10 cellular contexts compared by ENCODE assay signal in genomic region chr6:145784683-145785082, GRCh38. TPM values are rescaled to one million over a fixed set of nuclear protein-coding genes. Genes with fewer than 3 reads are reported as not detected.
DNase-seq lines count a peak whose midpoint lies in the region; ATAC-seq, FAIRE-seq and TF ChIP-seq lines count a peak whose summit lies in the region.
"Had no signal": no experiment of that assay in that cellular context is flagged by ENCODE, and none has a peak within 500 bp of the region (broad histone marks: within the 10 kb centered on the region; RNA-seq: fewer than 3 reads in every experiment).

No MANE protein-coding gene starts in this region.

- H4K20me1 ChIP-seq in GM12878 (ENCODE audit: control insufficient read depth, insufficient read depth), result no peaks in the 10 kb centered on the region

- DNase-seq in GM12878 (ENCODE audit: low read depth, low spot score) (no peak), pons (ENCODE audit: low spot score) (no peak), NCI-H2196 (lab: John Stamatoyannopoulos, UW; ENCODE audit: unreplicated experiment) (no peak), NCI-H82 treated with DMSO at 0.1 percent for 48 hours (lab: John Stamatoyannopoulos, UW; ENCODE audit: unreplicated experiment) (no peak)
- DNase-seq in central memory CD4-positive, alpha-beta T cell, result no peak
- DNase-seq: SIG-M5 had no signal

- H2AFZ ChIP-seq in GM12878 (ENCODE audit: control insufficient read depth, low read depth, low read length), result no peak overlapping the region

- intact Hi-C loops in GM12878 (cut with micrococcal nuclease; ENCODE audit: unreplicated experiment), result no loop called here

- TF ChIP-seq CTCF in GM12878 (IDR thresholded peaks at IDR 0.05 in 2 of 3, conservative IDR thresholded peaks at IDR 0.05 in 1 of 3; ENCODE audit: control insufficient read depth in 2 of 3, extremely low read depth in 1 of 3, insufficient read depth in 1 of 3, low read depth in 3 of 3, low read length in 3 of 3), result no peak

- peaks cover 6% of the 10 kb centered on the region for H3K4me1 ChIP-seq in GM12878 (ENCODE audit: control insufficient read depth, insufficient read depth, low read length)

- no peak overlapping the region for H3K4me2 ChIP-seq in GM12878 (ENCODE audit: control insufficient read depth, insufficient read depth)

- CTCF ChIA-PET in GM12878 (lab: Yijun Ruan, JAX), result interaction anchor here (1.2 kb wide), 1 partner anchor 12 kb away, joined by 5 read pairs; no protein-coding TSS in a partner anchor

- ATAC-seq in GM18909 (IDR thresholded peaks at IDR 0.05; ENCODE audit: poor library complexity, unreplicated experiment), result peak; percentile 90
- peak; percentile 59 for ATAC-seq in GM21526 (IDR thresholded peaks at IDR 0.05; ENCODE audit: low FRiP score, unreplicated experiment)
- ATAC-seq in HG03103 (IDR thresholded peaks at IDR 0.05; ENCODE audit: low read depth, unreplicated experiment), result peak; percentile 60
- peak; percentile 76 for ATAC-seq in GM12878
- ATAC-seq: WTC11 had no signal

- no TSS peak for BruUV-seq in GM12878 (replicated peaks; lab: Mats Ljungman, UMichigan)

- no peak overlapping the region for H3K27ac ChIP-seq in GM12878 (ENCODE audit: control insufficient read depth, insufficient read depth)

- no peaks in the 10 kb centered on the region for H3K27me3 ChIP-seq in GM12878 (replicated peaks in 1 of 2; ENCODE audit: control insufficient read depth in 2 of 2, insufficient read depth in 2 of 2, low read length in 1 of 2)

- WGBS in GM12878 (ENCODE audit: insufficient coverage, insufficient replicate concordance, low lambda C conversion rate, missing lambda C conversion rate), result 50% methylated on average over 1 of the region's 1 CpG

- H3K9me3 ChIP-seq in GM12878 (replicated peaks; ENCODE audit: control insufficient read depth, insufficient read depth, low read length), result no peaks in the 10 kb centered on the region; the same call in 2 of the 3 replicates

- TF ChIP-seq EP300 in GM12878 (IDR thresholded peaks at IDR 0.05; ENCODE audit: borderline replicate concordance in 1 of 2, control insufficient read depth in 1 of 2, low read depth in 2 of 2, low read length in 2 of 2), result no peak

- SMC1A ChIA-PET in GM12878 (lab: Charles Lee; ENCODE audit: uncharacterized antibody, unreplicated experiment), result interaction anchor here (1.2 to 1.4 kb wide), 2 partner anchors 9 to 10 kb away, joined by 4 read pairs; no protein-coding TSS in a partner anchor

- H3K4me3 ChIP-seq in GM12878, result no peak overlapping the region

- H3K79me2 ChIP-seq in GM12878 (ENCODE audit: control insufficient read depth, insufficient read depth, low read length), result no peaks in the 10 kb centered on the region

- RAD21 ChIA-PET in GM12878 (lab: Charles Lee; ENCODE audit: unreplicated experiment), result interaction anchor here (1.0 to 1.7 kb wide), 2 partner anchors 25 to 27 kb away, joined by 3 to 4 read pairs; no protein-coding TSS in a partner anchor

- peak; percentile 78 for FAIRE-seq in GM12878 (lab: Jason Lieb, UNC)

- TF ChIP-seq POLR2A in GM12878 (IDR thresholded peaks at IDR 0.05; ENCODE audit: low read depth, low read length), result no peak

- H3K36me3 ChIP-seq in GM12878 (ENCODE audit: control insufficient read depth in 2 of 2, insufficient read depth in 2 of 2, low read length in 1 of 2), result no peaks in the 10 kb centered on the region

- no peak overlapping the region for H3K9ac ChIP-seq in GM12878 (ENCODE audit: control insufficient read depth, insufficient read depth, low read length)

- POLR2A ChIA-PET in GM12878 (lab: Charles Lee), result no interaction called here

- TF ChIP-seq RAD21 in GM12878 (IDR thresholded peaks at IDR 0.05; ENCODE audit: insufficient read depth, low read depth, low read length), result no peak

- in situ Hi-C loops in GM12878 (cut with MboI), result no loop called here

TF ChIP-seq in GM12878, 131 proteins besides CTCF, POLR2A, EP300 and RAD21 (continues in another document):
- TF ChIP-seq RUNX3 (IDR thresholded peaks at IDR 0.05; ENCODE audit: low read length) (peak; percentile 44), TCF3 (IDR thresholded peaks at IDR 0.05; ENCODE audit: borderline replicate concordance, insufficient read depth, low read depth, low read length) (no peak), NRF1 (conservative IDR thresholded peaks at IDR 0.05; ENCODE audit: low read depth, low read length) (no peak), NKRF (conservative IDR thresholded peaks at IDR 0.05) (no peak), RBBP5 (conservative IDR thresholded peaks at IDR 0.05) (no peak), PKNOX1 (IDR thresholded peaks at IDR 0.05) (peak; percentile 76), HCFC1 (IDR thresholded peaks at IDR 0.05; ENCODE audit: low read length) (no peak), IRF4 (IDR thresholded peaks at IDR 0.05; ENCODE audit: low read depth, low read length) (no peak), NR2F1 (conservative IDR thresholded peaks at IDR 0.05) (no peak)
- TF ChIP-seq, protein P1, sequence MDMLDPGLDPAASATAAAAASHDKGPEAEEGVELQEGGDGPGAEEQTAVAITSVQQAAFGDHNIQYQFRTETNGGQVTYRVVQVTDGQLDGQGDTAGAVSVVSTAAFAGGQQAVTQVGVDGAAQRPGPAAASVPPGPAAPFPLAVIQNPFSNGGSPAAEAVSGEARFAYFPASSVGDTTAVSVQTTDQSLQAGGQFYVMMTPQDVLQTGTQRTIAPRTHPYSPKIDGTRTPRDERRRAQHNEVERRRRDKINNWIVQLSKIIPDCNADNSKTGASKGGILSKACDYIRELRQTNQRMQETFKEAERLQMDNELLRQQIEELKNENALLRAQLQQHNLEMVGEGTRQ (IDR thresholded peaks at IDR 0.05; ENCODE audit: borderline replicate concordance, low read depth, low read length), result no peak

RNA-seq across cellular contexts. Expression of gene FBXO30, which starts 29.9 kb away (rescaled TPM):
- 12.8 and 13.3 TPM in 2 replicates for total RNA-seq in GM12878 (2013; cell fraction: nucleolus; rRNA removed)
- total RNA-seq in GM12878 (2014; rRNA removed), result 5.3 and 6.6 TPM in 2 replicates
- total RNA-seq in GM12878 (2014; rRNA removed; fragmentation: Illumina TruSeq; extraction: Trizol), result 4.4 and 5.2 TPM in 2 replicates
- total RNA-seq in GM12878 (2021), result 6.9 and 7.2 TPM in 2 replicates
- polyA plus RNA-seq in GM12878 (2011; ENCODE audit: low read depth), result 2.0 TPM
- polyA plus RNA-seq in GM12878 (2011; rRNA removed), result 5.3 and 7.3 TPM in 2 replicates
- 1.5 and 1.7 TPM in 2 replicates for polyA plus RNA-seq in GM12878 (2011; cell fraction: cytosol; rRNA removed)
- 2.9 and 3.3 TPM in 2 replicates for polyA plus RNA-seq in GM12878 (2011; cell fraction: nucleus; rRNA removed)
- 3.0 and 3.3 TPM in 2 replicates for polyA plus RNA-seq in GM12878 (2012)
- 5.9 and 7.1 TPM in 2 replicates for polyA plus RNA-seq in GM12878 (2014; fragmentation: Illumina TruSeq; extraction: Trizol)
- polyA plus RNA-seq in GM12878 (2014; fragmentation: Nextera tagmentation; extraction: Ambion mirVana), result 1 to 10 TPM; 1.7 to 1.9 TPM
- polyA plus RNA-seq in GM12878 (2014; rRNA removed), result 3.0 and 3.8 TPM in 2 replicates
- 1 to 10 TPM; 5.3 to 5.7 TPM for polyA plus RNA-seq in GM12878 (2016; fragmentation: Nextera tagmentation; extraction: Ambion mirVana)
- polyA minus RNA-seq in GM12878 (2011; rRNA and poly(A)+ RNA removed), result 5.4 and 9.5 TPM in 2 replicates
- 2.3 and 2.8 TPM in 2 replicates for polyA minus RNA-seq in GM12878 (2011; cell fraction: cytosol; rRNA and poly(A)+ RNA removed)
- polyA minus RNA-seq in GM12878 (2011; cell fraction: nucleus; rRNA and poly(A)+ RNA removed), result 6.0 and 8.8 TPM in 2 replicates

RNA-seq across cellular contexts. Expression of gene EPM2A, which starts 49.4 kb away (rescaled TPM):
- total RNA-seq in GM12878 (2013; cell fraction: nucleolus; rRNA removed), result 28.7 and 30.3 TPM in 2 replicates
- total RNA-seq in GM12878 (2014; rRNA removed) (13.0 and 13.5 TPM in 2 replicates), GM12878 (2014; rRNA removed; fragmentation: Illumina TruSeq; extraction: Trizol) (11.7 and 12.4 TPM in 2 replicates), GM12878 (2021) (11.8 and 12.8 TPM in 2 replicates)
- polyA plus RNA-seq in GM12878 (2011; ENCODE audit: low read depth), result 2.2 TPM
- polyA plus RNA-seq in GM12878 (2011; rRNA removed) (7.6 and 10.0 TPM in 2 replicates), GM12878 (2014; fragmentation: Illumina TruSeq; extraction: Trizol) (8.3 and 9.9 TPM in 2 replicates), GM12878 (2014; fragmentation: Nextera tagmentation; extraction: Ambion mirVana) (1 to 10 TPM; 3.7 to 4.5 TPM), GM12878 (2014; rRNA removed) (9.0 and 10.4 TPM in 2 replicates), GM12878 (2016; fragmentation: Nextera tagmentation; extraction: Ambion mirVana) (1 to 10 TPM; 3.4 to 6.4 TPM)
- 6.9 and 9.3 TPM in 2 replicates for polyA plus RNA-seq in GM12878 (2011; cell fraction: cytosol; rRNA removed)
- 16.2 and 16.7 TPM in 2 replicates for polyA plus RNA-seq in GM12878 (2011; cell fraction: nucleus; rRNA removed)
- polyA plus RNA-seq in GM12878 (2012), result 2.9 and 3.9 TPM in 2 replicates
- polyA minus RNA-seq in GM12878 (2011; rRNA and poly(A)+ RNA removed), result 12.8 and 14.7 TPM in 2 replicates
- polyA minus RNA-seq in GM12878 (2011; cell fraction: cytosol; rRNA and poly(A)+ RNA removed), result 1.9 and 4.7 TPM in 2 replicates
- polyA minus RNA-seq in GM12878 (2011; cell fraction: nucleus; rRNA and poly(A)+ RNA removed), result 19.6 and 42.4 TPM in 2 replicates
